In genomic region chr6:43575772-43576551, GRCh38 we compare ENCODE assay signal across 1 cellular context.
TF ChIP-seq lines count a peak whose summit lies in the region.

POLH (plus strand) TSS chr6:43576185; CDS start chr6:43582320, 6,135 bp downstream.
XPO5 (minus strand) TSS chr6:43576038; CDS start chr6:43575864, 174 bp downstream.

TF ChIP-seq in HCT116, 20 proteins besides CTCF, POLR2A, EP300 and RAD21 (continued from another document):
- TF ChIP-seq SP1 (IDR thresholded peaks at IDR 0.05; ENCODE audit: low read depth) (peak; percentile 15; the same call in 1 of the 2 replicates), ZFX (IDR thresholded peaks at IDR 0.05) (peak; percentile 58; the same call in 1 of the 2 replicates), CBX3 (IDR thresholded peaks at IDR 0.05; ENCODE audit: low read depth) (peak; percentile 50), ZNF274 (IDR thresholded peaks at IDR 0.05; ENCODE audit: low read depth, low read length) (no peak), EZH2 (IDR thresholded peaks at IDR 0.05) (no peak), EGR1 (IDR thresholded peaks at IDR 0.05; ENCODE audit: low read depth) (peak; percentile 92), CEBPB (IDR thresholded peaks at IDR 0.05; ENCODE audit: low read depth) (no peak)
